ENCODE assay signal across 16 cellular contexts in genomic region chr18:46829947-46830346, GRCh38.
A peak's percentile ranks its signal among the peaks of the same experiment; 100 is the strongest.
DNase-seq lines count a peak whose midpoint lies in the region; ATAC-seq, FAIRE-seq and TF ChIP-seq lines count a peak whose summit lies in the region.
"Had no signal": no experiment of that assay in that cellular context is flagged by ENCODE, and none has a peak within 500 bp of the region (broad histone marks: within the 10 kb centered on the region; RNA-seq: fewer than 3 reads in every experiment).

No MANE protein-coding gene starts in this region.

- TF ChIP-seq POLR2A in HepG2 (IDR thresholded peaks at IDR 0.05; ENCODE audit: insufficient read depth in 1 of 2, low read depth in 2 of 2, low read length in 2 of 2) (no peak), GM12891 (IDR thresholded peaks at IDR 0.05; ENCODE audit: low read depth, low read length) (no peak)

- POLR2A ChIA-PET in HepG2 (lab: Yijun Ruan, JAX): no interaction called here

- H4K20me1 ChIP-seq in HepG2 (ENCODE audit: insufficient read depth, low read length) (no peaks in the 10 kb centered on the region), Karpas-422 (ENCODE audit: insufficient read depth, low read depth, low read length) (no peaks in the 10 kb centered on the region)

- no TSS peak for BruUV-seq in HepG2 (replicated peaks; lab: Mats Ljungman, UMichigan)

- CTCF ChIA-PET in HepG2 (lab: Yijun Ruan, JAX; ENCODE audit: low intra/inter-chr PET ratio, low total read pairs): no interaction called here

- H3K79me2 ChIP-seq in HepG2 (ENCODE audit: insufficient read depth, low read length) (no peaks in the 10 kb centered on the region), Karpas-422 (ENCODE audit: low read length) (peaks cover 44% of the 10 kb centered on the region)

- H3K4me2 ChIP-seq in HepG2 (ENCODE audit: low read depth, low read length) (no peak overlapping the region), Karpas-422 (ENCODE audit: low read depth, low read length, poor library complexity, severe bottlenecking) (no peak overlapping the region)
- H3K4me2 ChIP-seq: A549 had no signal

- H2AFZ ChIP-seq in HepG2 (ENCODE audit: low read length) (no peak overlapping the region), Karpas-422 (ENCODE audit: low read length) (no peak overlapping the region)

- TF ChIP-seq RAD21 in liver (IDR thresholded peaks at IDR 0.05) (no peak), HepG2 (CRISPR knock-in tag; IDR thresholded peaks at IDR 0.05) (no peak)

- in situ Hi-C loops in HepG2 (cut with HindIII; ENCODE audit: extremely low pct_ligation_motif_present, low pct_unique_long_range_greater_than_20kb): no loop called here

- H3K9ac ChIP-seq in liver (ENCODE audit: low read depth in 1 of 2, low read length in 2 of 2): no peak overlapping the region
- H3K9ac ChIP-seq in HepG2 (ENCODE audit: insufficient read depth, low read depth, low read length): no peak overlapping the region
- H3K9ac ChIP-seq in Karpas-422 (ENCODE audit: low read length): no peak overlapping the region

- WGBS in liver: 95% methylated on average over 1 of the region's 1 CpG
- 80% methylated on average over 1 of the region's 1 CpG for WGBS in HepG2 (ENCODE audit: low lambda C conversion rate)

- no peak for ATAC-seq in HepG2
- ATAC-seq: A549, GM12878 had no signal

- no peak overlapping the region for H3K4me3 ChIP-seq in liver (ENCODE audit: low read depth in 1 of 3, low read length in 3 of 3)
- no peak overlapping the region for H3K4me3 ChIP-seq in HepG2 (replicated peaks in 1 of 3; ENCODE audit: insufficient read depth in 1 of 3, low read depth in 2 of 3, low read length in 3 of 3)
- H3K4me3 ChIP-seq in epithelial cell of proximal tubule (ENCODE audit: low read depth, low read length): no peak overlapping the region
- H3K4me3 ChIP-seq in Karpas-422 (ENCODE audit: low read length): no peak overlapping the region
- H3K4me3 ChIP-seq: A549, GM12878 had no signal

- H3K36me3 ChIP-seq in liver (ENCODE audit: control insufficient read depth in 4 of 4, insufficient read depth in 3 of 4, low read depth in 1 of 4, low read length in 3 of 4) (peaks cover 2 to 10% (median 8%) of the 10 kb centered on the region in 4 donors), HepG2 (replicated peaks in 1 of 2; ENCODE audit: control insufficient read depth in 1 of 2, insufficient read depth in 2 of 2, low read length in 2 of 2) (peaks cover 3 to 30% of the 10 kb centered on the region in 2 experiments), Karpas-422 (ENCODE audit: insufficient read depth, low read length) (peaks cover 39% of the 10 kb centered on the region)
- H3K36me3 ChIP-seq: BE2C had no signal

- TF ChIP-seq EP300 in HepG2 (IDR thresholded peaks at IDR 0.05; ENCODE audit: low read depth in 2 of 2, low read length in 2 of 2): no peak
- no peak for TF ChIP-seq EP300 in HepG2 (CRISPR knock-in tag; IDR thresholded peaks at IDR 0.05; ENCODE audit: borderline replicate concordance)

- no peaks in the 10 kb centered on the region for H3K9me3 ChIP-seq in liver (ENCODE audit: control insufficient read depth in 4 of 4, low read length in 3 of 4)
- no peaks in the 10 kb centered on the region for H3K9me3 ChIP-seq in HepG2 (ENCODE audit: low read length)
- H3K9me3 ChIP-seq in Karpas-422 (ENCODE audit: low read length): no peaks in the 10 kb centered on the region
- H3K9me3 ChIP-seq: A549, BE2C had no signal

- no peak overlapping the region for H3K27ac ChIP-seq in liver (ENCODE audit: low read depth in 1 of 2, low read length in 2 of 2)
- no peak overlapping the region for H3K27ac ChIP-seq in HepG2 (ENCODE audit: extremely low read length, insufficient read depth, low read length)
- no peak overlapping the region for H3K27ac ChIP-seq in Karpas-422 (ENCODE audit: low read length)
- H3K27ac ChIP-seq: A549, C4-2B had no signal

- FAIRE-seq in HepG2 (lab: Jason Lieb, UNC) (no peak), GM12891 (lab: Jason Lieb, UNC) (no peak)
- FAIRE-seq: A549 had no signal

- H3K4me1 ChIP-seq in liver (ENCODE audit: control insufficient read depth in 4 of 4, insufficient read depth in 4 of 4, low read length in 3 of 4) (peaks cover 2 to 8% (median 4%) of the 10 kb centered on the region in 4 donors), HepG2 (ENCODE audit: insufficient read depth, low read length) (peaks cover 15% of the 10 kb centered on the region), Karpas-422 (ENCODE audit: low read length) (no peaks in the 10 kb centered on the region)
- H3K4me1 ChIP-seq: A549, BE2C had no signal

- H3K27me3 ChIP-seq in liver (ENCODE audit: control insufficient read depth in 4 of 4, insufficient read depth in 4 of 4, low read length in 3 of 4): no peaks in the 10 kb centered on the region
- no peaks in the 10 kb centered on the region for H3K27me3 ChIP-seq in HepG2 (ENCODE audit: control insufficient read depth in 1 of 2, insufficient read depth in 2 of 2, low read length in 2 of 2)
- H3K27me3 ChIP-seq in Karpas-422 (ENCODE audit: low read length): no peaks in the 10 kb centered on the region
- H3K27me3 ChIP-seq: BE2C had no signal

- intact Hi-C loops in HepG2 (cut with micrococcal nuclease; ENCODE audit: unreplicated experiment): no loop called here

- DNase-seq in HepG2 (ENCODE audit: low spot score) (no peak), NCI-H69 (lab: John Stamatoyannopoulos, UW) (peak; percentile 14), epithelial cell of proximal tubule (ENCODE audit: low read depth) (no peak), anterior cingulate cortex (lab: John Stamatoyannopoulos, UW) (no peak), GM12891 (ENCODE audit: insufficient read length, low spot score) (no peak), Karpas-422 (no peak)
- DNase-seq: BE2C; CD4-positive, alpha-beta memory T cell; DMS79; GOT3; HCEC 1CT; HFFc6 had no signal

- H3K9me2 ChIP-seq in Karpas-422 (replicated peaks; ENCODE audit: insufficient read depth, low read length): no peaks in the 10 kb centered on the region

- TF ChIP-seq CTCF in liver (IDR thresholded peaks at IDR 0.05; ENCODE audit: low read depth, low read length, missing input control) (peak; percentile 2), HepG2 (CRISPR knock-in tag; IDR thresholded peaks at IDR 0.05) (no peak), epithelial cell of proximal tubule (conservative IDR thresholded peaks at IDR 0.05; ENCODE audit: low read depth, low read length) (peak; percentile 20)

TF ChIP-seq in liver, 16 proteins besides CTCF, POLR2A, EP300 and RAD21 (continues in another document):
- TF ChIP-seq FOXA2 (IDR thresholded peaks at IDR 0.05): no peak

TF ChIP-seq in HepG2, 621 proteins besides CTCF, POLR2A, EP300 and RAD21 (continues in another document):
- TF ChIP-seq SMAD3 (CRISPR knock-in tag; IDR thresholded peaks at IDR 0.05): no peak
- TF ChIP-seq GATA4 (IDR thresholded peaks at IDR 0.05; ENCODE audit: borderline replicate concordance, low read depth): no peak
- no peak for TF ChIP-seq JUND (CRISPR knock-in tag; IDR thresholded peaks at IDR 0.05)
- TF ChIP-seq, protein P1, sequence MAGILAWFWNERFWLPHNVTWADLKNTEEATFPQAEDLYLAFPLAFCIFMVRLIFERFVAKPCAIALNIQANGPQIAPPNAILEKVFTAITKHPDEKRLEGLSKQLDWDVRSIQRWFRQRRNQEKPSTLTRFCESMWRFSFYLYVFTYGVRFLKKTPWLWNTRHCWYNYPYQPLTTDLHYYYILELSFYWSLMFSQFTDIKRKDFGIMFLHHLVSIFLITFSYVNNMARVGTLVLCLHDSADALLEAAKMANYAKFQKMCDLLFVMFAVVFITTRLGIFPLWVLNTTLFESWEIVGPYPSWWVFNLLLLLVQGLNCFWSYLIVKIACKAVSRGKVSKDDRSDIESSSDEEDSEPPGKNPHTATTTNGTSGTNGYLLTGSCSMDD (CRISPR knock-in tag; IDR thresholded peaks at IDR 0.05): no peak
- no peak for TF ChIP-seq ZNF773 (CRISPR knock-in tag; IDR thresholded peaks at IDR 0.05; ENCODE audit: borderline replicate concordance)

TF ChIP-seq in GM12891, 5 proteins besides CTCF, POLR2A, EP300 and RAD21:
- no peak for TF ChIP-seq PAX5 (IDR thresholded peaks at IDR 0.05; ENCODE audit: insufficient read depth, low read length, severe bottlenecking)
- no peak for TF ChIP-seq TAF1 (IDR thresholded peaks at IDR 0.05; ENCODE audit: low read depth, low read length)
- no peak for TF ChIP-seq POLR2AphosphoS5 (IDR thresholded peaks at IDR 0.05; ENCODE audit: low read depth, low read length)
- no peak for TF ChIP-seq POU2F2 (IDR thresholded peaks at IDR 0.05; ENCODE audit: low read depth, low read length)
